In the genomic region with DNA sequence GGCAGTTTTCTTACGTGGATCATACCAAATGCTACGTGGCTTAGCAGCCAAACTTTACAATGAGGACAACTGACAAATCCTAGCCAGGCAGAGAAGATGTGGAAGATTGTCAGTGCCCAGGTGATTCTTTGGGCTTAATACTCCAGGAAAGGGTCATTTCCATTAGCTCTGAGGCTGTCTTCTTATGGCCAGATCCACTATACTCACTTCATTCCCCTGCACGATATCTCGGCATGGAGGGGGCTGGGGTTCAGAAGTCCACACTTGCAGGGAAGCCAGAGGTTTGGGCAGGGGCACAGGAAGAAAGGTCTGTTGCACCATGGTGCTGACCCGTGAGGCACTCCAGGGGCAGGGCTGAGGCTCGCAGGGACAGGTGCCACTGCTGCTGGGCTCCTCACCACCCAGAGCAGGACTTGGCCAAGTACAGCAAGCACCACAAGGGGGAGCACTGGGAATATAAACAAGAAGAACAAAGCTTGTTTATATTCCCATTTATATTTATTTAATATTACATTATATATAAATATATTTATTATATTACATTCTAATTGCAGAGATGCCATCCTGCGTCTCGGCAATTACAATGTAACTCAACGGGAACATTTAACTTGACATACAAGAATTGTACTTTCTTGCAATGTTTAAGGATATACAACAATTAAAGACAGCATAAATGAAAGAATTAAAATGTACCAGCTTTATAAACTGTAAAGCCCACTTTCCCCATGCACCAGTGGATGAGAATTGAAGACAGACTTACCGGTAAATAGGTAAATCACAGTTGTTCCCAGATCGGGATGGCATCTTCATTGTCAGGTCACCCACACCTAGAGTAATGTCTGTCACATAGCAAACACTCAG, we compare ENCODE assay signal across 8 cellular contexts. TPM values are rescaled to one million over a fixed set of nuclear protein-coding genes. Genes with fewer than 3 reads are reported as not detected.
A peak's percentile ranks its signal among the peaks of the same experiment; 100 is the strongest.
DNase-seq lines count a peak whose midpoint lies in the region; ATAC-seq, FAIRE-seq and TF ChIP-seq lines count a peak whose summit lies in the region.

No MANE protein-coding gene starts in this region.

- H3K79me2 ChIP-seq in GM12878 (ENCODE audit: control insufficient read depth, insufficient read depth, low read length), result no peaks in the 10 kb centered on the region

- peak; percentile 84 for TF ChIP-seq RAD21 in GM12878 (IDR thresholded peaks at IDR 0.05; ENCODE audit: insufficient read depth, low read depth, low read length)

- no peak overlapping the region for H3K4me3 Mint-ChIP-seq in CD4-positive, CD25-positive, alpha-beta regulatory T cell

- no TSS peak for BruUV-seq in GM12878 (replicated peaks; lab: Mats Ljungman, UMichigan)

- H3K27me3 Mint-ChIP-seq in CD4-positive, CD25-positive, alpha-beta regulatory T cell, result peaks cover 45% of the 10 kb centered on the region

- intact Hi-C loops in GM12878 (cut with micrococcal nuclease; ENCODE audit: unreplicated experiment), result loop anchor here (1.0 to 10.0 kb wide), 5 partner anchors 53 to 215 kb away; a partner anchor contains a TSS

- H3K27ac Mint-ChIP-seq in CD4-positive, CD25-positive, alpha-beta regulatory T cell, result no peak overlapping the region

- H3K27ac ChIP-seq in CD4-positive, CD25-positive, alpha-beta regulatory T cell (ENCODE audit: insufficient read depth, low read length, poor library complexity, severe bottlenecking), result no peak overlapping the region
- H3K27ac ChIP-seq in GM12878 (ENCODE audit: control insufficient read depth, insufficient read depth), result no peak overlapping the region

- CTCF ChIA-PET in GM12878 (lab: Yijun Ruan, JAX), result interaction anchor here (0.5 to 10.5 kb wide), 41 partner anchors 9 to 480 kb away, joined by 3 to 251 read pairs (median 5); a partner anchor contains a TSS

- POLR2A ChIA-PET in GM12878 (lab: Charles Lee), result interaction anchor here (1.1 kb wide), 1 partner anchor 207 kb away, joined by 4 read pairs; no protein-coding TSS in a partner anchor

- TF ChIP-seq POLR2A in GM12878 (IDR thresholded peaks at IDR 0.05; ENCODE audit: low read depth, low read length), result no peak

- no peak overlapping the region for H3K4me3 ChIP-seq in CD4-positive, CD25-positive, alpha-beta regulatory T cell (ENCODE audit: low read depth, low read length)
- no peak overlapping the region for H3K4me3 ChIP-seq in GM12878

- in situ Hi-C loops in GM12878 (cut with MboI), result loop anchor here (5.0 kb wide), 1 partner anchor 208 kb away; no protein-coding TSS in a partner anchor

- H3K9me3 Mint-ChIP-seq in CD4-positive, CD25-positive, alpha-beta regulatory T cell, result no peaks in the 10 kb centered on the region

- H3K9ac ChIP-seq in GM12878 (ENCODE audit: control insufficient read depth, insufficient read depth, low read length), result no peak overlapping the region

- H3K36me3 Mint-ChIP-seq in CD4-positive, CD25-positive, alpha-beta regulatory T cell, result no peaks in the 10 kb centered on the region

- H3K4me2 ChIP-seq in GM12878 (ENCODE audit: control insufficient read depth, insufficient read depth), result no peak overlapping the region

- peak; percentile 17 to 72 (median 36) for DNase-seq in CD4-positive, CD25-positive, alpha-beta regulatory T cell
- DNase-seq in H4 (ENCODE audit: low spot score) (peak; percentile 54), NCI-H1930 (lab: John Stamatoyannopoulos, UW) (peak; percentile 1 to 28), UCSD-AML1 (lab: John Stamatoyannopoulos, UW; ENCODE audit: unreplicated experiment) (peak; percentile 48), GM12878 (ENCODE audit: low read depth, low spot score) (no peak), iris pigment epithelial cell (ENCODE audit: low read depth) (peak; percentile 82)
- peak; percentile 18 to 31 for DNase-seq in stimulated activated CD4-positive, alpha-beta T cell treated with anti-CD3 and anti-CD28 coated beads, Interleukin-15, amount 100 ng/mL, for 1 hour (ENCODE audit: low read depth in 1 of 2, low spot score in 1 of 2)

- H3K9me3 ChIP-seq in CD4-positive, CD25-positive, alpha-beta regulatory T cell (ENCODE audit: control insufficient read depth in 2 of 2, low read length in 2 of 2), result no peaks in the 10 kb centered on the region
- no peaks in the 10 kb centered on the region for H3K9me3 ChIP-seq in GM12878 (replicated peaks; ENCODE audit: control insufficient read depth, insufficient read depth, low read length)

- RAD21 ChIA-PET in GM12878 (lab: Charles Lee; ENCODE audit: unreplicated experiment), result interaction anchor here (0.9 to 10.9 kb wide), 16 partner anchors 18 to 216 kb away, joined by 3 to 168 read pairs (median 4); a partner anchor contains a TSS

- no peak overlapping the region for H2AFZ ChIP-seq in GM12878 (ENCODE audit: control insufficient read depth, low read depth, low read length)

- peak; percentile 51 to 73 (median 72) for TF ChIP-seq CTCF in GM12878 (IDR thresholded peaks at IDR 0.05 in 2 of 3, conservative IDR thresholded peaks at IDR 0.05 in 1 of 3; ENCODE audit: control insufficient read depth in 2 of 3, extremely low read depth in 1 of 3, insufficient read depth in 1 of 3, low read depth in 3 of 3, low read length in 3 of 3)

- H3K4me1 ChIP-seq in CD4-positive, CD25-positive, alpha-beta regulatory T cell (ENCODE audit: control insufficient read depth, insufficient read depth, low read length, poor library complexity, severe bottlenecking), result no peaks in the 10 kb centered on the region
- no peaks in the 10 kb centered on the region for H3K4me1 ChIP-seq in GM12878 (ENCODE audit: control insufficient read depth, insufficient read depth, low read length)

- no peaks in the 10 kb centered on the region for H3K36me3 ChIP-seq in CD4-positive, CD25-positive, alpha-beta regulatory T cell (ENCODE audit: control insufficient read depth, insufficient read depth, low read length)
- no peaks in the 10 kb centered on the region for H3K36me3 ChIP-seq in GM12878 (ENCODE audit: control insufficient read depth in 2 of 2, insufficient read depth in 2 of 2, low read length in 1 of 2)

- peaks cover 0 to 6% (median 4%) of the 10 kb centered on the region in 4 donors for H3K4me1 Mint-ChIP-seq in CD4-positive, CD25-positive, alpha-beta regulatory T cell

- no peak for FAIRE-seq in GM12878 (lab: Jason Lieb, UNC)

- peak; percentile 55 to 56 for ATAC-seq in CD4-positive, CD25-positive, alpha-beta regulatory T cell (ENCODE audit: low read depth in 2 of 2)
- ATAC-seq in GM12878 (peak; percentile 97), GM18502 (IDR thresholded peaks at IDR 0.05; ENCODE audit: poor library complexity, unreplicated experiment) (no peak)

- no peak for TF ChIP-seq EP300 in GM12878 (IDR thresholded peaks at IDR 0.05; ENCODE audit: borderline replicate concordance in 1 of 2, control insufficient read depth in 1 of 2, low read depth in 2 of 2, low read length in 2 of 2)

- SMC1A ChIA-PET in GM12878 (lab: Charles Lee; ENCODE audit: uncharacterized antibody, unreplicated experiment), result interaction anchor here (1.0 to 12.3 kb wide), 26 partner anchors 8 to 218 kb away, joined by 3 to 188 read pairs (median 5); no protein-coding TSS in a partner anchor

- H4K20me1 ChIP-seq in GM12878 (ENCODE audit: control insufficient read depth, insufficient read depth), result no peaks in the 10 kb centered on the region

- peaks cover 5% of the 10 kb centered on the region for H3K27me3 ChIP-seq in CD4-positive, CD25-positive, alpha-beta regulatory T cell (ENCODE audit: control insufficient read depth, insufficient read depth, low read length)
- H3K27me3 ChIP-seq in GM12878 (replicated peaks in 1 of 2; ENCODE audit: control insufficient read depth in 2 of 2, insufficient read depth in 2 of 2, low read length in 1 of 2), result no peaks in the 10 kb centered on the region

- WGBS in GM12878 (ENCODE audit: insufficient coverage, insufficient replicate concordance, low lambda C conversion rate, missing lambda C conversion rate), result 64% methylated on average over 11 of the region's 11 CpGs

RNA-seq across cellular contexts. Expression of a gene that starts 27.2 kb away (rescaled TPM):
- not detected for total RNA-seq in CD4-positive, CD25-positive, alpha-beta regulatory T cell
- polyA plus RNA-seq in CD4-positive, CD25-positive, alpha-beta regulatory T cell, result not detected
- 0.18 and 0.50 TPM in 2 replicates for total RNA-seq in H4 (2014; rRNA removed; shearing (Covaris generic))
- total RNA-seq in GM12878 (2013; cell fraction: nucleolus; rRNA removed), result not detected in 2 replicates
- total RNA-seq in GM12878 (2014; rRNA removed) (not detected in 2 replicates), GM12878 (2014; rRNA removed; fragmentation: Illumina TruSeq; extraction: Trizol) (not detected in 2 replicates), GM12878 (2021) (not detected in 2 replicates)
- polyA plus RNA-seq in GM12878 (2011; ENCODE audit: low read depth), result not detected
- polyA plus RNA-seq in GM12878 (2011; rRNA removed) (0.19 TPM in 1 of 2 replicates, not detected in the other), GM12878 (2014; fragmentation: Illumina TruSeq; extraction: Trizol) (not detected in 2 replicates), GM12878 (2014; fragmentation: Nextera tagmentation; extraction: Ambion mirVana) (under 1 TPM in 1 of 2 experiments, not detected in 1; 0.31 TPM), GM12878 (2014; rRNA removed) (not detected in 2 replicates), GM12878 (2016; fragmentation: Nextera tagmentation; extraction: Ambion mirVana) (not detected)
- not detected in 2 replicates for polyA plus RNA-seq in GM12878 (2011; cell fraction: cytosol; rRNA removed)
- polyA plus RNA-seq in GM12878 (2011; cell fraction: nucleus; rRNA removed), result not detected in 2 replicates
- 0.06 TPM in 1 of 2 replicates, not detected in the other for polyA plus RNA-seq in GM12878 (2012)
- polyA minus RNA-seq in GM12878 (2011; rRNA and poly(A)+ RNA removed), result not detected in 2 replicates
- not detected in 2 replicates for polyA minus RNA-seq in GM12878 (2011; cell fraction: cytosol; rRNA and poly(A)+ RNA removed)
- polyA minus RNA-seq in GM12878 (2011; cell fraction: nucleus; rRNA and poly(A)+ RNA removed), result not detected in 2 replicates

RNA-seq across cellular contexts. Expression of a gene that starts 33.5 kb away (rescaled TPM):
- total RNA-seq in CD4-positive, CD25-positive, alpha-beta regulatory T cell, result 7.3 TPM
- 10 to 100 TPM in 2 of 4 donors, 1 to 10 TPM in 2; 4.9 to 14.4 (median 10.1) TPM for polyA plus RNA-seq in CD4-positive, CD25-positive, alpha-beta regulatory T cell
- total RNA-seq in H4 (2014; rRNA removed; shearing (Covaris generic)), result 66.6 and 72.0 TPM in 2 replicates
- total RNA-seq in GM12878 (2013; cell fraction: nucleolus; rRNA removed), result 16.5 and 22.8 TPM in 2 replicates
- 65.8 and 74.4 TPM in 2 replicates for total RNA-seq in GM12878 (2014; rRNA removed)
- total RNA-seq in GM12878 (2014; rRNA removed; fragmentation: Illumina TruSeq; extraction: Trizol), result 34.8 and 38.6 TPM in 2 replicates
- 219 and 224 TPM in 2 replicates for total RNA-seq in GM12878 (2021)
- polyA plus RNA-seq in GM12878 (2011; ENCODE audit: low read depth), result 146 TPM
- polyA plus RNA-seq in GM12878 (2011; rRNA removed), result 221 and 263 TPM in 2 replicates
- 355 and 416 TPM in 2 replicates for polyA plus RNA-seq in GM12878 (2011; cell fraction: cytosol; rRNA removed)
- 161 and 172 TPM in 2 replicates for polyA plus RNA-seq in GM12878 (2011; cell fraction: nucleus; rRNA removed)
- polyA plus RNA-seq in GM12878 (2012), result 162 and 194 TPM in 2 replicates
- 250 and 297 TPM in 2 replicates for polyA plus RNA-seq in GM12878 (2014; fragmentation: Illumina TruSeq; extraction: Trizol)
- 100 to 1,000 TPM; 157 to 197 TPM for polyA plus RNA-seq in GM12878 (2014; fragmentation: Nextera tagmentation; extraction: Ambion mirVana)
- 200 and 218 TPM in 2 replicates for polyA plus RNA-seq in GM12878 (2014; rRNA removed)
- 100 to 1,000 TPM; 516 to 524 TPM for polyA plus RNA-seq in GM12878 (2016; fragmentation: Nextera tagmentation; extraction: Ambion mirVana)
- polyA minus RNA-seq in GM12878 (2011; rRNA and poly(A)+ RNA removed), result 294 and 415 TPM in 2 replicates
- 127 and 151 TPM in 2 replicates for polyA minus RNA-seq in GM12878 (2011; cell fraction: cytosol; rRNA and poly(A)+ RNA removed)
- polyA minus RNA-seq in GM12878 (2011; cell fraction: nucleus; rRNA and poly(A)+ RNA removed), result 39.3 and 69.0 TPM in 2 replicates

RNA-seq across cellular contexts. Expression of a gene that starts 43.8 kb away (rescaled TPM):
- total RNA-seq in CD4-positive, CD25-positive, alpha-beta regulatory T cell, result not detected
- not detected for polyA plus RNA-seq in CD4-positive, CD25-positive, alpha-beta regulatory T cell
- total RNA-seq in H4 (2014; rRNA removed; shearing (Covaris generic)), result not detected in 2 replicates
- not detected in 2 replicates for total RNA-seq in GM12878 (2013; cell fraction: nucleolus; rRNA removed)
- total RNA-seq in GM12878 (2014; rRNA removed) (not detected in 2 replicates), GM12878 (2014; rRNA removed; fragmentation: Illumina TruSeq; extraction: Trizol) (not detected in 2 replicates), GM12878 (2021) (not detected in 2 replicates)
- polyA plus RNA-seq in GM12878 (2011; ENCODE audit: low read depth), result not detected
- polyA plus RNA-seq in GM12878 (2011; rRNA removed) (not detected in 2 replicates), GM12878 (2014; fragmentation: Illumina TruSeq; extraction: Trizol) (not detected in 2 replicates), GM12878 (2014; fragmentation: Nextera tagmentation; extraction: Ambion mirVana) (not detected), GM12878 (2014; rRNA removed) (not detected in 2 replicates), GM12878 (2016; fragmentation: Nextera tagmentation; extraction: Ambion mirVana) (not detected)
- not detected in 2 replicates for polyA plus RNA-seq in GM12878 (2011; cell fraction: cytosol; rRNA removed)
- not detected in 2 replicates for polyA plus RNA-seq in GM12878 (2011; cell fraction: nucleus; rRNA removed)
- not detected in 2 replicates for polyA plus RNA-seq in GM12878 (2012)
- polyA minus RNA-seq in GM12878 (2011; rRNA and poly(A)+ RNA removed), result not detected in 2 replicates
- polyA minus RNA-seq in GM12878 (2011; cell fraction: cytosol; rRNA and poly(A)+ RNA removed), result not detected in 2 replicates
- not detected in 2 replicates for polyA minus RNA-seq in GM12878 (2011; cell fraction: nucleus; rRNA and poly(A)+ RNA removed)
